ENCODE assay signal across 25 cellular contexts in genomic region chr5:127963931-127964330, GRCh38.
"Had no signal": no experiment of that assay in that cellular context is flagged by ENCODE, and none has a peak within 500 bp of the region (broad histone marks: within the 10 kb centered on the region; RNA-seq: fewer than 3 reads in every experiment).

No MANE protein-coding gene starts in this region.

- H3K27me3 Mint-ChIP-seq: activated B cell treated with CpG ODN at 0.5 μM for 24 hours; activated CD4-positive, alpha-beta T cell treated with anti-CD3 and anti-CD28 coated beads for 36 hours; activated naive CD8-positive, alpha-beta T cell; activated T-cell treated with anti-CD3 and anti-CD28 coated beads, Interleukin-2, amount 50 U/mL, for 24 hours; activated T-helper 17 cell treated with anti-CD3 and anti-CD28 coated beads, Interleukin-2, amount 50 U/mL, for 72 hours; central memory CD8-positive, alpha-beta T cell; memory B cell; stimulated activated memory B cell treated with anti-CD40 and anti-IgM and Interleukin-4, amounts not matched to agents 10 μg/mL and 1 μg/mL and 100 μg/mL, for 72 hours; T-cell had no signal

- H3K9me3 ChIP-seq: adrenal gland, ascending aorta, breast epithelium, pancreas, psoas muscle, upper lobe of left lung had no signal

- H3K36me3 ChIP-seq: adrenal gland, breast epithelium, pancreas, upper lobe of left lung had no signal

- H3K27me3 ChIP-seq: adrenal gland, ascending aorta, breast epithelium, pancreas, upper lobe of left lung had no signal

- DNase-seq: activated B cell treated with CpG ODN at 0.5 μM for 24 hours; activated CD4-positive, alpha-beta T cell treated with anti-CD3 and anti-CD28 coated beads for 36 hours; activated CD4-positive, alpha-beta T cell treated with anti-CD3 and anti-CD28 coated beads, Interleukin-2, amount 50 U/mL, for 4 hours; activated CD8-positive, alpha-beta memory T cell treated with anti-CD3 and anti-CD28 coated beads for 24 hours; activated CD8-positive, alpha-beta memory T cell treated with anti-CD3 and anti-CD28 coated beads, Interleukin-2, amount 50 U/mL, for 4 hours; activated T-cell treated with anti-CD3 and anti-CD28 coated beads, Interleukin-2, amount 50 U/mL, for 24 hours; adrenal gland; cortex of kidney; endodermal cell; hypothalamus; nephron progenitor cell; pancreas; psoas muscle; right cardiac atrium; small intestine; stimulated activated CD4-positive, alpha-beta T cell treated with anti-CD3 and anti-CD28 coated beads, Interleukin-15, amount 100 ng/mL, for 24 hours; T-cell; upper lobe of left lung had no signal

- H3K4me3 Mint-ChIP-seq: activated B cell treated with CpG ODN at 0.5 μM for 24 hours; activated CD4-positive, alpha-beta T cell treated with anti-CD3 and anti-CD28 coated beads for 36 hours; activated naive CD8-positive, alpha-beta T cell; activated T-cell treated with anti-CD3 and anti-CD28 coated beads, Interleukin-2, amount 50 U/mL, for 24 hours; activated T-helper 17 cell treated with anti-CD3 and anti-CD28 coated beads, Interleukin-2, amount 50 U/mL, for 72 hours; central memory CD8-positive, alpha-beta T cell; endodermal cell; memory B cell; nephron progenitor cell; stimulated activated memory B cell treated with anti-CD40 and anti-IgM and Interleukin-4, amounts not matched to agents 10 μg/mL and 1 μg/mL and 100 μg/mL, for 72 hours; T-cell had no signal

- H3K4me1 ChIP-seq: ascending aorta had no signal

- H3K27ac Mint-ChIP-seq: activated B cell treated with CpG ODN at 0.5 μM for 24 hours; activated CD4-positive, alpha-beta T cell treated with anti-CD3 and anti-CD28 coated beads for 36 hours; activated naive CD8-positive, alpha-beta T cell; activated T-cell treated with anti-CD3 and anti-CD28 coated beads, Interleukin-2, amount 50 U/mL, for 24 hours; activated T-helper 17 cell treated with anti-CD3 and anti-CD28 coated beads, Interleukin-2, amount 50 U/mL, for 72 hours; endodermal cell; memory B cell; nephron progenitor cell; stimulated activated memory B cell treated with anti-CD40 and anti-IgM and Interleukin-4, amounts not matched to agents 10 μg/mL and 1 μg/mL and 100 μg/mL, for 72 hours; T-cell had no signal

- H3K4me3 ChIP-seq: adrenal gland, ascending aorta, breast epithelium, pancreas, psoas muscle, upper lobe of left lung had no signal

- H3K9me3 Mint-ChIP-seq: activated T-helper 17 cell treated with anti-CD3 and anti-CD28 coated beads, Interleukin-2, amount 50 U/mL, for 72 hours; central memory CD8-positive, alpha-beta T cell had no signal

- H3K27ac ChIP-seq: adrenal gland, ascending aorta, breast epithelium, pancreas, psoas muscle had no signal
